8 cellular contexts compared by ENCODE assay signal in genomic region chr18:45212186-45213039, GRCh38.
A peak's percentile ranks its signal among the peaks of the same experiment; 100 is the strongest.
DNase-seq lines count a peak whose midpoint lies in the region; ATAC-seq and TF ChIP-seq lines count a peak whose summit lies in the region.

No MANE protein-coding gene starts in this region.

- no peak for TF ChIP-seq POLR2A in uterus (IDR thresholded peaks at IDR 0.05)

- no peaks in the 10 kb centered on the region for H3K36me3 ChIP-seq in SJCRH30
- no peaks in the 10 kb centered on the region for H3K36me3 ChIP-seq in uterus

- no peaks in the 10 kb centered on the region for H3K9me3 ChIP-seq in SJCRH30 (replicated peaks)
- H3K9me3 ChIP-seq in uterus = no peaks in the 10 kb centered on the region

- H3K4me1 ChIP-seq in SJCRH30 (no peaks in the 10 kb centered on the region), uterus (no peaks in the 10 kb centered on the region)

- peak; percentile 99 for ATAC-seq in HG02588 (IDR thresholded peaks at IDR 0.05; ENCODE audit: unreplicated experiment)

- intact Hi-C loops in head of caudate nucleus (cut with DNase I) (no loop called here), posterior cingulate gyrus (cut with DNase I) (loop anchor here (5.0 to 10.0 kb wide), 2 partner anchors 535 to 1588 kb away; no protein-coding TSS in a partner anchor), uterus (cut with DNase I; ENCODE audit: low total_unique reads) (no loop called here)

- DNase-seq in MV-4-11 (lab: John Stamatoyannopoulos, UW) = peak; percentile 67
- peak; percentile 72 to 88 for DNase-seq in SJCRH30
- peak; percentile 59 for DNase-seq in activated gamma-delta T cell treated with anti-CD3 and anti-CD28 coated beads, Interleukin-2, amount 50 U/mL, for 16 hours (ENCODE audit: low read depth)
- peak; percentile 40 to 91 (median 78) for DNase-seq in head of caudate nucleus
- DNase-seq in posterior cingulate gyrus = peak in 9 of 10 donors; percentile 30 to 93 (median 73)
- peak; percentile 66 to 89 for DNase-seq in uterus

- H3K4me3 ChIP-seq in SJCRH30 (no peak overlapping the region), uterus (no peak overlapping the region)

- H3K27me3 ChIP-seq in SJCRH30 (no peaks in the 10 kb centered on the region), uterus (no peaks in the 10 kb centered on the region)

- H3K27ac ChIP-seq in SJCRH30 = no peak overlapping the region
- no peak overlapping the region for H3K27ac ChIP-seq in uterus

- TF ChIP-seq CTCF in GM12874 (IDR thresholded peaks at IDR 0.05; ENCODE audit: insufficient read depth, low read depth, low read length) (peak; percentile 99), uterus (IDR thresholded peaks at IDR 0.05) (peak; percentile 76 to 91 (median 89))
